ENCODE assay signal across 8 cellular contexts in the genomic region with DNA sequence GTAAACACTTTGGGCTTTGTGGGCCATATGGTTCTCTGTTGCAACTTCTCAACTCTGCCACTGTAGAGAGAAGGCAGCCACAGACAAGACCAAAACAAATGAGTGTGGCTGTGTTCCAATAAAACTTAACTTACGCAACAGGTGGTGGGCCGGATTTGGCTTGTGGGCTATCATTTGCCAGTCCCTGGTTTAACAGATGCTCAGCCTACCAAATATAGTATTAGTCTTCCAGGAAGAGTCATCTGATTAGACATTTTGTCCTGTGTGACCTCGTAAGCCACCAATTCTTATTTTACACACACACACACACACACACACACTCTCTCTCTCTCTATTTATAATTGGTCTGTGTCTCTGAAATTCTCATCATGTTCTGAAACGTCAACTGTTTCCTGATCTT.
DNase-seq lines count a peak whose midpoint lies in the region; ATAC-seq and TF ChIP-seq lines count a peak whose summit lies in the region.

No MANE protein-coding gene starts in this region.

- H3K9me3 Mint-ChIP-seq in CD14-positive monocyte, result peaks cover 0 to 2% (median 0%) of the 10 kb centered on the region in 7 donors

- TF ChIP-seq CTCF in CD14-positive monocyte (IDR thresholded peaks at IDR 0.05), result no peak

- peaks cover 6 to 13% of the 10 kb centered on the region in 2 donors for H3K36me3 Mint-ChIP-seq in CD14-positive monocyte

- no peak for ATAC-seq in HG02884 (IDR thresholded peaks at IDR 0.05; ENCODE audit: unreplicated experiment)
- no peak for ATAC-seq in GM18502 (IDR thresholded peaks at IDR 0.05; ENCODE audit: poor library complexity, unreplicated experiment)
- no peak for ATAC-seq in HG03039 (IDR thresholded peaks at IDR 0.05; ENCODE audit: unreplicated experiment)
- no peak for ATAC-seq in HG03521 (IDR thresholded peaks at IDR 0.05; ENCODE audit: unreplicated experiment)

- H3K27ac Mint-ChIP-seq in CD14-positive monocyte, result peak overlapping the region in 5 of 7 donors; percentile 0 to 84 (median 61)

- H3K4me3 Mint-ChIP-seq in CD14-positive monocyte, result no peak overlapping the region

- DNase-seq in CD14-positive monocyte (ENCODE audit: low spot score) (no peak), NAMALWA (ENCODE audit: low spot score) (peak; percentile 83), anterior cingulate cortex (lab: John Stamatoyannopoulos, UW) (peak in 30 of 58 donors; percentile 2 to 70 (median 26)), middle frontal gyrus (ENCODE audit: extremely low spot score, low spot score) (peak; percentile 35)

- H3K4me1 Mint-ChIP-seq in CD14-positive monocyte, result peaks cover 43% of the 10 kb centered on the region

- peaks cover 0 to 2% (median 0%) of the 10 kb centered on the region in 3 donors for H3K27me3 Mint-ChIP-seq in CD14-positive monocyte (ENCODE audit: low read depth in 3 of 3)

- intact Hi-C loops in CD14-positive monocyte (cut with micrococcal nuclease), result no loop called here
